In the genomic region with DNA sequence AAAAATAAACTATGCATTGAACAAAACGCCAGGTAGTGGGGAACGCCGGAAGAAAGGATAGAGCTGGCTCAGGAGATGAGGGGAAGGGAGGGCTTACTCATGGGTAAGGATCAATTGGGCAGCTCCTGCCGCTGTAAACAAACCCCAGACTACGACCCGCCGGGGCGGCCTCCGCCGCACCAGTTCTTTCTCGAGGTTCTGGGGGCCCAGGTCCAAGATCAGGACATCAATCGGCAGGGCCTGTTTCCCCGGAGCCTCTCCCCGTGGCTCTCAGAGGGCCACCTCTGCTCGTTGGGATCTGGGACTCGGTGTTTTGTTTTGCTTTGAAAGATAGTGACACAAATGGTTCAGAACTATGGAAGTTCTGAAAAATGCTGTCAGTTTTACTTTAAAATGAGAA, we compare ENCODE assay signal across 26 cellular contexts.
A peak's percentile ranks its signal among the peaks of the same experiment; 100 is the strongest.
DNase-seq lines count a peak whose midpoint lies in the region; ATAC-seq, FAIRE-seq and TF ChIP-seq lines count a peak whose summit lies in the region.
"Had no signal": no experiment of that assay in that cellular context is flagged by ENCODE, and none has a peak within 500 bp of the region (broad histone marks: within the 10 kb centered on the region; RNA-seq: fewer than 3 reads in every experiment).

No MANE protein-coding gene starts in this region.

- TF ChIP-seq CTCF in esophagus muscularis mucosa (IDR thresholded peaks at IDR 0.05) (no peak), nephron (IDR thresholded peaks at IDR 0.05; ENCODE audit: unreplicated experiment in 3 of 3) (no peak), vagina (IDR thresholded peaks at IDR 0.05) (no peak)

- H3K4me1 ChIP-seq in esophagus muscularis mucosa (peaks cover 0 to 25% (median 24%) of the 10 kb centered on the region in 4 donors), vagina (peaks cover 29% of the 10 kb centered on the region)

- H3K4me3 ChIP-seq in esophagus muscularis mucosa (no peak overlapping the region), vagina (peak overlapping the region; percentile 12 to 15)
- H3K4me3 ChIP-seq: cardiac muscle cell, heart left ventricle, ovary, tibial nerve had no signal

- H3K4me1 Mint-ChIP-seq in activated CD8-positive, alpha-beta memory T cell treated with anti-CD3 and anti-CD28 coated beads, Interleukin-2, amount 10 ng/mL, durations not matched to agents 7 days and 5 days, result no peaks in the 10 kb centered on the region
- H3K4me1 Mint-ChIP-seq in nephron, result peaks cover 27% of the 10 kb centered on the region
- H3K4me1 Mint-ChIP-seq: naive thymus-derived CD4-positive, alpha-beta T cell had no signal

- no peaks in the 10 kb centered on the region for H3K9me3 ChIP-seq in esophagus muscularis mucosa
- no peaks in the 10 kb centered on the region for H3K9me3 ChIP-seq in vagina
- H3K9me3 ChIP-seq: heart left ventricle, ovary, tibial nerve had no signal

- no peak for TF ChIP-seq EP300 in esophagus muscularis mucosa (IDR thresholded peaks at IDR 0.05)

- CTCF ChIA-PET in activated CD8-positive, alpha-beta memory T cell treated with anti-CD3 and anti-CD28 coated beads, Interleukin-2, amount 10 ng/mL, durations not matched to agents 7 days and 5 days (lab: Charles Lee), result no interaction called here

- no peaks in the 10 kb centered on the region for H3K9me3 Mint-ChIP-seq in activated CD8-positive, alpha-beta memory T cell treated with anti-CD3 and anti-CD28 coated beads, Interleukin-2, amount 10 ng/mL, durations not matched to agents 7 days and 5 days (ENCODE audit: low read depth)
- H3K9me3 Mint-ChIP-seq in nephron, result no peaks in the 10 kb centered on the region
- H3K9me3 Mint-ChIP-seq: activated CD8-positive, alpha-beta T cell treated with anti-CD3 and anti-CD28 coated beads for 36 hours; activated naive CD4-positive, alpha-beta T cell treated with anti-CD3 and anti-CD28 coated beads for 36 hours; activated T-cell treated with anti-CD3 and anti-CD28 coated beads, Interleukin-2, amount 50 U/mL, for 4 hours had no signal

- H3K27ac ChIP-seq in esophagus muscularis mucosa (replicated peaks in 1 of 4) (no peak overlapping the region), vagina (no peak overlapping the region)
- H3K27ac ChIP-seq: cardiac muscle cell, heart left ventricle, ovary, tibial nerve had no signal

- H3K27me3 ChIP-seq in esophagus muscularis mucosa (peaks cover 0 to 17% (median 0%) of the 10 kb centered on the region in 4 donors), vagina (no peaks in the 10 kb centered on the region)
- H3K27me3 ChIP-seq: cardiac muscle cell, heart left ventricle, ovary, tibial nerve had no signal

- intact Hi-C loops in esophagus muscularis mucosa (cut with DNase I), result no loop called here
- intact Hi-C loops in vagina (cut with DNase I), result no loop called here

- H3K4me3 Mint-ChIP-seq in activated CD8-positive, alpha-beta memory T cell treated with anti-CD3 and anti-CD28 coated beads, Interleukin-2, amount 10 ng/mL, durations not matched to agents 7 days and 5 days, result no peak overlapping the region
- H3K4me3 Mint-ChIP-seq in nephron, result peak overlapping the region in 2 of 3 experiments; percentile 53
- H3K4me3 Mint-ChIP-seq: activated CD8-positive, alpha-beta T cell treated with anti-CD3 and anti-CD28 coated beads for 36 hours; activated naive CD4-positive, alpha-beta T cell treated with anti-CD3 and anti-CD28 coated beads for 36 hours; activated T-cell treated with anti-CD3 and anti-CD28 coated beads, Interleukin-2, amount 50 U/mL, for 4 hours; naive thymus-derived CD4-positive, alpha-beta T cell had no signal

- no peaks in the 10 kb centered on the region for H3K27me3 Mint-ChIP-seq in activated CD8-positive, alpha-beta memory T cell treated with anti-CD3 and anti-CD28 coated beads, Interleukin-2, amount 10 ng/mL, durations not matched to agents 7 days and 5 days
- peaks cover 8% of the 10 kb centered on the region for H3K27me3 Mint-ChIP-seq in nephron (ENCODE audit: low read depth)
- H3K27me3 Mint-ChIP-seq: activated CD8-positive, alpha-beta T cell treated with anti-CD3 and anti-CD28 coated beads for 36 hours; naive thymus-derived CD4-positive, alpha-beta T cell had no signal

- no peak overlapping the region for H3K27ac Mint-ChIP-seq in activated CD8-positive, alpha-beta memory T cell treated with anti-CD3 and anti-CD28 coated beads, Interleukin-2, amount 10 ng/mL, durations not matched to agents 7 days and 5 days
- peak overlapping the region; percentile 61 to 93 (median 89) for H3K27ac Mint-ChIP-seq in nephron
- H3K27ac Mint-ChIP-seq: activated CD8-positive, alpha-beta T cell treated with anti-CD3 and anti-CD28 coated beads for 36 hours; activated naive CD4-positive, alpha-beta T cell treated with anti-CD3 and anti-CD28 coated beads for 36 hours had no signal

- peak; percentile 34 for DNase-seq in activated CD8-positive, alpha-beta memory T cell treated with anti-CD3 and anti-CD28 coated beads, Interleukin-2, amount 10 ng/mL, durations not matched to agents 7 days and 5 days
- DNase-seq in activated CD8-positive, alpha-beta memory T cell treated with anti-CD3 and anti-CD28 coated beads, Interleukin-2, amount 50 U/mL, for 4 hours, result no peak
- DNase-seq in esophagus muscularis mucosa (ENCODE audit: extremely low spot score) (peak; percentile 90), vagina (ENCODE audit: extremely low spot score in 2 of 2) (no peak), GM12891 (ENCODE audit: insufficient read length, low spot score) (no peak)
- DNase-seq: activated CD4-positive, CD25-positive, alpha-beta regulatory T cell treated with anti-CD3 and anti-CD28 coated beads, Interleukin-2, amount 50 U/mL, for 72 hours; activated CD8-positive, alpha-beta T cell treated with anti-CD3 and anti-CD28 coated beads for 36 hours; activated naive CD4-positive, alpha-beta T cell treated with anti-CD3 and anti-CD28 coated beads for 36 hours; activated T-cell treated with anti-CD3 and anti-CD28 coated beads, Interleukin-2, amount 50 U/mL, for 4 hours; dermis blood vessel endothelial cell; DND-41; heart left ventricle; left colon; naive thymus-derived CD4-positive, alpha-beta T cell; NCI-H1048; NCI-H187 treated with DMSO at 0.1 percent for 48 hours; right cardiac atrium; stimulated activated naive CD8-positive, alpha-beta T cell treated with anti-CD3 and anti-CD28 coated beads, Interleukin-15, Interleukin-2, amounts not matched to agents 100 U/mL and 50 U/mL, for 24 hours had no signal

- ATAC-seq in activated CD8-positive, alpha-beta memory T cell treated with anti-CD3 and anti-CD28 coated beads, Interleukin-2, amount 10 ng/mL, durations not matched to agents 7 days and 5 days, result no peak
- ATAC-seq in GM18505 (IDR thresholded peaks at IDR 0.05; ENCODE audit: unreplicated experiment) (no peak), GM18909 (IDR thresholded peaks at IDR 0.05; ENCODE audit: poor library complexity, unreplicated experiment) (no peak)
- ATAC-seq: activated CD8-positive, alpha-beta T cell treated with anti-CD3 and anti-CD28 coated beads for 36 hours; activated T-cell treated with anti-CD3 and anti-CD28 coated beads, Interleukin-2, amount 50 U/mL, for 4 hours; HCT116; heart left ventricle; left colon; naive thymus-derived CD4-positive, alpha-beta T cell; right cardiac atrium; stimulated activated naive CD8-positive, alpha-beta T cell treated with anti-CD3 and anti-CD28 coated beads, Interleukin-15, Interleukin-2, amounts not matched to agents 100 U/mL and 50 U/mL, for 24 hours had no signal

- no peaks in the 10 kb centered on the region for H3K36me3 Mint-ChIP-seq in activated CD8-positive, alpha-beta memory T cell treated with anti-CD3 and anti-CD28 coated beads, Interleukin-2, amount 10 ng/mL, durations not matched to agents 7 days and 5 days
- H3K36me3 Mint-ChIP-seq in nephron (ENCODE audit: low read depth), result no peaks in the 10 kb centered on the region
- H3K36me3 Mint-ChIP-seq: naive thymus-derived CD4-positive, alpha-beta T cell had no signal

- TF ChIP-seq POLR2A in esophagus muscularis mucosa (IDR thresholded peaks at IDR 0.05; ENCODE audit: low read depth) (no peak), vagina (IDR thresholded peaks at IDR 0.05) (no peak), GM12891 (IDR thresholded peaks at IDR 0.05; ENCODE audit: low read depth, low read length) (no peak), GM18505 (IDR thresholded peaks at IDR 0.05; ENCODE audit: borderline replicate concordance, extremely low read depth, insufficient read depth, insufficient read length) (no peak)

- no peak for FAIRE-seq in GM12891 (lab: Jason Lieb, UNC)
- FAIRE-seq: TTC549 had no signal

- WGBS in esophagus muscularis mucosa, result 43% methylated on average over 16 of the region's 16 CpGs

- peaks cover 0 to 17% (median 7%) of the 10 kb centered on the region in 4 donors for H3K36me3 ChIP-seq in esophagus muscularis mucosa
- H3K36me3 ChIP-seq in vagina, result peaks cover 0 to 5% of the 10 kb centered on the region in 2 donors
- H3K36me3 ChIP-seq: cardiac muscle cell, ovary had no signal

TF ChIP-seq in GM12891, 5 proteins besides CTCF, POLR2A, EP300 and RAD21:
- no peak for TF ChIP-seq TAF1 (IDR thresholded peaks at IDR 0.05; ENCODE audit: low read depth, low read length)
- TF ChIP-seq POLR2AphosphoS5 (IDR thresholded peaks at IDR 0.05; ENCODE audit: low read depth, low read length), result no peak
- no peak for TF ChIP-seq SPI1 (IDR thresholded peaks at IDR 0.05; ENCODE audit: low read depth, low read length)
- no peak for TF ChIP-seq POU2F2 (IDR thresholded peaks at IDR 0.05; ENCODE audit: low read depth, low read length)
- TF ChIP-seq PAX5 (IDR thresholded peaks at IDR 0.05; ENCODE audit: insufficient read depth, low read length, severe bottlenecking), result no peak

Comparison
In these comparisons a context has a peak if more than half of its experiments do, and no peak if none do; other contexts are left out.
1. DNase-seq: peak in activated CD8-positive, alpha-beta memory T cell treated with anti-CD3 and anti-CD28 coated beads, Interleukin-2, amount 10 ng/mL, durations not matched to agents 7 days and 5 days (single experiment) and esophagus muscularis mucosa (single experiment); none in activated CD8-positive, alpha-beta memory T cell treated with anti-CD3 and anti-CD28 coated beads, Interleukin-2, amount 50 U/mL, for 4 hours (single experiment), vagina (0 of 2) and GM12891 (single experiment).
2. H3K4me3 ChIP-seq: peak in vagina (2 of 2); none in esophagus muscularis mucosa (0 of 4).